24 cellular contexts compared by ENCODE assay signal in genomic region chr20:40446868-40447267, GRCh38.
"Had no signal": no experiment of that assay in that cellular context is flagged by ENCODE, and none has a peak within 500 bp of the region (broad histone marks: within the 10 kb centered on the region; RNA-seq: fewer than 3 reads in every experiment).

No MANE protein-coding gene starts in this region.

- FAIRE-seq: endometrium, keratinocyte had no signal

- ATAC-seq: gastroesophageal sphincter; left ventricle myocardium superior; natural killer cell; stimulated activated memory B cell treated with anti-CD40 and anti-IgM and Interleukin-4, amounts not matched to agents 10 μg/mL and 1 μg/mL and 100 μg/mL, for 72 hours had no signal

- H3K4me3 Mint-ChIP-seq: immature natural killer cell; natural killer cell; stimulated activated memory B cell treated with anti-CD40 and anti-IgM and Interleukin-4, amounts not matched to agents 10 μg/mL and 1 μg/mL and 100 μg/mL, for 72 hours; stimulated activated naive CD8-positive, alpha-beta T cell treated with anti-CD3 and anti-CD28 coated beads, Interleukin-15, Interleukin-2, amounts not matched to agents 100 ng/mL and 50 ng/mL, for 24 hours had no signal

- H3K36me3 Mint-ChIP-seq: immature natural killer cell; natural killer cell; stimulated activated memory B cell treated with anti-CD40 and anti-IgM and Interleukin-4, amounts not matched to agents 10 μg/mL and 1 μg/mL and 100 μg/mL, for 72 hours had no signal

- H3K4me1 Mint-ChIP-seq: immature natural killer cell; natural killer cell; stimulated activated memory B cell treated with anti-CD40 and anti-IgM and Interleukin-4, amounts not matched to agents 10 μg/mL and 1 μg/mL and 100 μg/mL, for 72 hours had no signal

- H3K9me3 Mint-ChIP-seq: natural killer cell; stimulated activated memory B cell treated with anti-CD40 and anti-IgM and Interleukin-4, amounts not matched to agents 10 μg/mL and 1 μg/mL and 100 μg/mL, for 72 hours; stimulated activated naive CD8-positive, alpha-beta T cell treated with anti-CD3 and anti-CD28 coated beads, Interleukin-15, Interleukin-2, amounts not matched to agents 100 ng/mL and 50 ng/mL, for 24 hours had no signal

- H3K4me1 ChIP-seq: colonic mucosa, gastroesophageal sphincter, right atrium auricular region, testis had no signal

- H3K27ac Mint-ChIP-seq: immature natural killer cell; natural killer cell; stimulated activated memory B cell treated with anti-CD40 and anti-IgM and Interleukin-4, amounts not matched to agents 10 μg/mL and 1 μg/mL and 100 μg/mL, for 72 hours; stimulated activated naive CD8-positive, alpha-beta T cell treated with anti-CD3 and anti-CD28 coated beads, Interleukin-15, Interleukin-2, amounts not matched to agents 100 ng/mL and 50 ng/mL, for 24 hours had no signal

- H3K36me3 ChIP-seq: colonic mucosa, esophagus muscularis mucosa, gastroesophageal sphincter, right atrium auricular region, spleen, tibial nerve had no signal

- H3K27ac ChIP-seq: colonic mucosa, dorsolateral prefrontal cortex, esophagus muscularis mucosa, gastroesophageal sphincter, right atrium auricular region, spleen, testis, tibial nerve had no signal

- H3K27me3 ChIP-seq: colonic mucosa, right atrium auricular region, testis, tibial nerve had no signal

- DNase-seq: cerebellar nuclear complex; colonic mucosa; dorsolateral prefrontal cortex; effector CD8-positive, alpha-beta T cell; glutamatergic neuron; immature natural killer cell; left ventricle myocardium superior; mesendoderm; natural killer cell; occipital lobe; posterior cingulate gyrus; spleen; stimulated activated CD4-positive, alpha-beta T cell treated with anti-CD3 and anti-CD28 coated beads, Interleukin-15, amount 100 ng/mL, for 24 hours; stimulated activated CD4-positive, alpha-beta T cell treated with anti-CD3 and anti-CD28 coated beads, Interleukin-1b, Interleukin-23, amount 100 ng/mL, for 48 hours; stimulated activated CD4-positive, alpha-beta T cell treated with anti-CD3 and anti-CD28 coated beads, Interleukin-4, amount 100 ng/mL, for 24 hours; testis had no signal

- H3K4me3 ChIP-seq: colonic mucosa, dorsolateral prefrontal cortex, esophagus muscularis mucosa, gastroesophageal sphincter, right atrium auricular region, spleen, testis, tibial nerve had no signal

- H3K9me3 ChIP-seq: colonic mucosa, esophagus muscularis mucosa, gastroesophageal sphincter, right atrium auricular region, spleen, testis, tibial nerve had no signal
